Comparison of ENCODE assay signal across 15 cellular contexts in genomic region chr10:86083206-86083605, GRCh38.
DNase-seq lines count a peak whose midpoint lies in the region; ATAC-seq and TF ChIP-seq lines count a peak whose summit lies in the region.
"Had no signal": no experiment of that assay in that cellular context is flagged by ENCODE, and none has a peak within 500 bp of the region (broad histone marks: within the 10 kb centered on the region; RNA-seq: fewer than 3 reads in every experiment).

No MANE protein-coding gene starts in this region.

- TF ChIP-seq POLR2A in tibial nerve (IDR thresholded peaks at IDR 0.05): no peak

- H3K36me3 ChIP-seq in tibial nerve (no peaks in the 10 kb centered on the region), WERI-Rb-1 (no peaks in the 10 kb centered on the region)

- ATAC-seq in Right ventricle myocardium inferior: no peak
- ATAC-seq: A549; CD8-positive, alpha-beta T cell; HepG2 had no signal

- H3K4me1 ChIP-seq in tibial nerve: no peaks in the 10 kb centered on the region
- H3K4me1 ChIP-seq: A549, Caco-2 had no signal

- H3K4me3 ChIP-seq in tibial nerve (no peak overlapping the region), WERI-Rb-1 (ENCODE audit: low read depth, low read length) (no peak overlapping the region)
- H3K4me3 ChIP-seq: A549 had no signal

- WGBS in tibial nerve, 2 donors: 79 to 83% methylated on average over 12 of the region's 12 CpGs

- H3K27ac ChIP-seq in tibial nerve (no peak overlapping the region), WERI-Rb-1 (no peak overlapping the region)
- H3K27ac ChIP-seq: A549 had no signal

- no peak for TF ChIP-seq CTCF in tibial nerve (IDR thresholded peaks at IDR 0.05)
- no peak for TF ChIP-seq CTCF in WERI-Rb-1 (IDR thresholded peaks at IDR 0.05; ENCODE audit: low read depth, low read length)

- H3K27me3 ChIP-seq in tibial nerve (no peaks in the 10 kb centered on the region), WERI-Rb-1 (ENCODE audit: insufficient read depth, low read depth, severe bottlenecking) (no peaks in the 10 kb centered on the region)

- intact Hi-C loops in cardiac septum (cut with DNase I) (no loop called here), Right ventricle myocardium inferior (cut with DNase I) (no loop called here), posterior vena cava (cut with DNase I) (no loop called here)

- DNase-seq in cardiac septum (ENCODE audit: low spot score) (peak; percentile 17), Right ventricle myocardium inferior (ENCODE audit: missing footprints) (no peak), ecto neural progenitor cell (ENCODE audit: low spot score) (peak; percentile 15), posterior vena cava (ENCODE audit: low spot score) (peak; percentile 36), tibial nerve (ENCODE audit: low spot score in 2 of 2) (no peak), WERI-Rb-1 (no peak), COLO668 (lab: John Stamatoyannopoulos, UW; ENCODE audit: unreplicated experiment) (no peak)
- DNase-seq: Caco-2, DMS53, GF-D8, HCEC 1CT, HFFc6 had no signal

- TF ChIP-seq EP300 in tibial nerve (IDR thresholded peaks at IDR 0.05): no peak

- H3K9me3 ChIP-seq in tibial nerve (no peaks in the 10 kb centered on the region), WERI-Rb-1 (ENCODE audit: severe bottlenecking) (no peaks in the 10 kb centered on the region)
- H3K9me3 ChIP-seq: A549, Caco-2 had no signal

Comparison
In these comparisons a context has a peak if more than half of its experiments do, and no peak if none do; other contexts are left out.
1. DNase-seq: peak in cardiac septum (single experiment), ecto neural progenitor cell (single experiment) and posterior vena cava (single experiment); none in Right ventricle myocardium inferior (single experiment), tibial nerve (0 of 2), WERI-Rb-1 (single experiment) and COLO668 (single experiment).